ENCODE assay signal across 14 cellular contexts in the genomic region with DNA sequence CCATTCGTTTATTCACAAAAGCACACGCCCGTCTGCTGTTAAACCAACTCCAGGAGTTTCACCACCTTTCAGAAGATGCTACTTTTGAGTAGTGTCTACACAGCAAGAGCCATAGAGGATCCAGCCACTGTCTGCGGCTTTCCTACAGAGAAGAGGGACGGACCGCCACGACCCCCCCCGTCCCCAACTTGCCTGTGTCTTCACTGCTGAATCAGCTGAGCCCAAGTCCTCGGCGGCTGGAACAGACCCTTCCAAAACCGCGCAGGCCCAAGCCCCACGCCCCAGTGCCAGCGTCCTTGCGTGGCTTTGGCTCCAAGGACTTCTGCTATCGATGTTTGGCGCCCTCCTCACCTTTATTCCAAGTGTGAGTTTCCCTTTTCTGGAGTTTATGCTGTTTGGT.
DNase-seq lines count a peak whose midpoint lies in the region; ATAC-seq and TF ChIP-seq lines count a peak whose summit lies in the region.
"Had no signal": no experiment of that assay in that cellular context is flagged by ENCODE, and none has a peak within 500 bp of the region (broad histone marks: within the 10 kb centered on the region; RNA-seq: fewer than 3 reads in every experiment).

No MANE protein-coding gene starts in this region.

- ATAC-seq in HG02610 (IDR thresholded peaks at IDR 0.05; ENCODE audit: unreplicated experiment) = no peak
- ATAC-seq: A549 had no signal

- no peak for TF ChIP-seq POLR2A in vagina (IDR thresholded peaks at IDR 0.05)

- H3K9me3 ChIP-seq in right atrium auricular region = peaks cover 0 to 10% of the 10 kb centered on the region in 2 donors
- peaks cover 21% of the 10 kb centered on the region for H3K9me3 ChIP-seq in left ventricle myocardium inferior (replicated peaks)
- H3K9me3 ChIP-seq in vagina = no peaks in the 10 kb centered on the region

- DNase-seq in right atrium auricular region (ENCODE audit: low spot score) = peak; percentile 42
- no peak for DNase-seq in left ventricle myocardium inferior
- peak; percentile 40 for DNase-seq in coronary artery (ENCODE audit: low spot score)
- peak; percentile 77 for DNase-seq in mesenteric fat pad (ENCODE audit: low spot score)
- DNase-seq in vagina (ENCODE audit: extremely low spot score in 2 of 2) = peak; percentile 71 to 90
- DNase-seq in NCI-H2107 treated with DMSO at 0.1 percent for 48 hours (lab: John Stamatoyannopoulos, UW; ENCODE audit: unreplicated experiment) = no peak
- no peak for DNase-seq in stimulated activated CD4-positive, alpha-beta T cell treated with anti-CD3 and anti-CD28 coated beads, Interleukin-15, amount 100 ng/mL, for 24 hours
- DNase-seq: CD8-positive, alpha-beta memory T cell; DMS53; GF-D8; GM23248 had no signal

- no peak overlapping the region for H3K27ac ChIP-seq in right atrium auricular region
- H3K27ac ChIP-seq in left ventricle myocardium inferior (replicated peaks) = no peak overlapping the region
- no peak overlapping the region for H3K27ac ChIP-seq in coronary artery
- H3K27ac ChIP-seq in vagina = no peak overlapping the region
- H3K27ac ChIP-seq: A549, BLaER1, GM23248 had no signal

- peaks cover 4% of the 10 kb centered on the region in 2 donors for H3K27me3 ChIP-seq in right atrium auricular region
- peaks cover 81% of the 10 kb centered on the region for H3K27me3 ChIP-seq in left ventricle myocardium inferior (ENCODE audit: low read depth)
- no peaks in the 10 kb centered on the region for H3K27me3 ChIP-seq in vagina
- H3K27me3 ChIP-seq: BLaER1 had no signal

- H3K4me1 ChIP-seq in right atrium auricular region (no peaks in the 10 kb centered on the region), left ventricle myocardium inferior (peaks cover 5% of the 10 kb centered on the region), vagina (peaks cover 7% of the 10 kb centered on the region)
- H3K4me1 ChIP-seq: A549, BLaER1 had no signal

- no peak overlapping the region for H3K4me3 ChIP-seq in right atrium auricular region
- no peak overlapping the region for H3K4me3 ChIP-seq in left ventricle myocardium inferior
- no peak overlapping the region for H3K4me3 ChIP-seq in coronary artery
- no peak overlapping the region for H3K4me3 ChIP-seq in vagina
- H3K4me3 ChIP-seq: A549, BLaER1, GM23248 had no signal

- intact Hi-C loops in left ventricle myocardium inferior (cut with micrococcal nuclease) = loop anchor here (5.0 kb wide), 1 partner anchor 969 kb away; no protein-coding TSS in a partner anchor
- intact Hi-C loops in vagina (cut with DNase I) = no loop called here

- TF ChIP-seq CTCF in right atrium auricular region (IDR thresholded peaks at IDR 0.05) (no peak), left ventricle myocardium inferior (IDR thresholded peaks at IDR 0.05; ENCODE audit: borderline replicate concordance) (no peak), coronary artery (IDR thresholded peaks at IDR 0.05) (no peak), vagina (IDR thresholded peaks at IDR 0.05) (no peak)

- H3K36me3 ChIP-seq in right atrium auricular region = no peaks in the 10 kb centered on the region
- H3K36me3 ChIP-seq in left ventricle myocardium inferior = no peaks in the 10 kb centered on the region
- no peaks in the 10 kb centered on the region for H3K36me3 ChIP-seq in vagina
- H3K36me3 ChIP-seq: BLaER1 had no signal

Comparison
In these comparisons a context has a peak if more than half of its experiments do, and no peak if none do; other contexts are left out.
1. DNase-seq: peak in right atrium auricular region (single experiment), coronary artery (single experiment), mesenteric fat pad (single experiment) and vagina (2 of 2); none in left ventricle myocardium inferior (single experiment), NCI-H2107 treated with DMSO at 0.1 percent for 48 hours (single experiment) and stimulated activated CD4-positive, alpha-beta T cell treated with anti-CD3 and anti-CD28 coated beads, Interleukin-15, amount 100 ng/mL, for 24 hours (single experiment).